9 cellular contexts compared by ENCODE assay signal in the genomic region with DNA sequence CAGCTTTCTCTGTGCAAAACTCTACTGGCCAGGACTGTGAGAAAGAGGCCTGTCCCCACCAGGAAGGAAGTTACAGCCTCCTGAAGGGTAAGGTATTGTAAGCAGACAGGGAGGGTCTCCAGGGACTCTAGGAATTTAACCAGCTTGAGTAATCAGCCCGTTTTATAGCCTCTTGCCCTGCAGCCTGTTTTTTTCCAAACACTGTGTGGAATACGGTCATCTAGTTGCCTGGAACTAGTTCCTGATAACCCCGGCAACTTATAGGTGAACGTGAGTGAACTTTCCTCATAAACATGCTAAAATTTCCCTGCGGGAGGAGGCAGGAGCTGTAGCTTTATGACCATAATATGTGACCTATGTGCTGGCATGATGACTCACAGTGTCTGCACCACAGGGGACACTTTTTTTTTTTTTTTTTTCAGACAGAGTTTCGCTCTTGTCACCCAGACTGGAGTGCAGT.
DNase-seq lines count a peak whose midpoint lies in the region; ATAC-seq lines count a peak whose summit lies in the region.
"Had no signal": no experiment of that assay in that cellular context is flagged by ENCODE, and none has a peak within 500 bp of the region (broad histone marks: within the 10 kb centered on the region; RNA-seq: fewer than 3 reads in every experiment).

No MANE protein-coding gene starts in this region.

- H3K4me1 Mint-ChIP-seq in activated CD4-positive, alpha-beta T cell treated with anti-CD3 and anti-CD28 coated beads for 36 hours = no peaks in the 10 kb centered on the region

- H3K9me3 Mint-ChIP-seq in activated CD4-positive, alpha-beta T cell treated with anti-CD3 and anti-CD28 coated beads for 36 hours (ENCODE audit: low read depth) = peaks cover 7% of the 10 kb centered on the region

- intact Hi-C loops in activated CD4-positive, alpha-beta T cell treated with anti-CD3 and anti-CD28 coated beads for 36 hours (cut with DNase I, micrococcal nuclease) = no loop called here

- POLR2A ChIA-PET in activated CD4-positive, alpha-beta T cell treated with anti-CD3 and anti-CD28 coated beads for 36 hours (lab: Charles Lee) = no interaction called here

- DNase-seq in activated CD4-positive, alpha-beta T cell treated with anti-CD3 and anti-CD28 coated beads for 36 hours = peak; percentile 18
- DNase-seq in activated CD4-positive, alpha-beta T cell treated with anti-CD3 and anti-CD28 coated beads, Interleukin-2, amount 50 U/mL, for 48 hours = no peak
- DNase-seq in LoVo (ENCODE audit: low spot score) (peak; percentile 79), dermis microvascular lymphatic vessel endothelial cell (ENCODE audit: low read depth in 2 of 2) (peak; percentile 9 to 27), renal cortical epithelial cell (ENCODE audit: low read depth) (peak; percentile 53)

- H3K4me3 Mint-ChIP-seq in activated CD4-positive, alpha-beta T cell treated with anti-CD3 and anti-CD28 coated beads for 36 hours = no peak overlapping the region

- ATAC-seq in activated CD4-positive, alpha-beta T cell treated with anti-CD3 and anti-CD28 coated beads for 36 hours = peak; percentile 80
- no peak for ATAC-seq in GM21526 (IDR thresholded peaks at IDR 0.05; ENCODE audit: low FRiP score, unreplicated experiment)
- ATAC-seq in GM21447 (IDR thresholded peaks at IDR 0.05; ENCODE audit: unreplicated experiment) = no peak
- no peak for ATAC-seq in HG03025 (IDR thresholded peaks at IDR 0.05; ENCODE audit: low FRiP score, unreplicated experiment)
- ATAC-seq: esophagus mucosa had no signal

- H3K27ac Mint-ChIP-seq in activated CD4-positive, alpha-beta T cell treated with anti-CD3 and anti-CD28 coated beads for 36 hours = no peak overlapping the region

- CTCF ChIA-PET in activated CD4-positive, alpha-beta T cell treated with anti-CD3 and anti-CD28 coated beads for 36 hours (lab: Charles Lee) = no interaction called here

- H3K36me3 Mint-ChIP-seq in activated CD4-positive, alpha-beta T cell treated with anti-CD3 and anti-CD28 coated beads for 36 hours (ENCODE audit: low read depth) = no peaks in the 10 kb centered on the region

- peaks cover 3% of the 10 kb centered on the region for H3K27me3 Mint-ChIP-seq in activated CD4-positive, alpha-beta T cell treated with anti-CD3 and anti-CD28 coated beads for 36 hours

Comparison
In these comparisons a context has a peak if more than half of its experiments do, and no peak if none do; other contexts are left out.
1. DNase-seq: peak in activated CD4-positive, alpha-beta T cell treated with anti-CD3 and anti-CD28 coated beads for 36 hours (single experiment), LoVo (single experiment), dermis microvascular lymphatic vessel endothelial cell (2 of 2) and renal cortical epithelial cell (single experiment); none in activated CD4-positive, alpha-beta T cell treated with anti-CD3 and anti-CD28 coated beads, Interleukin-2, amount 50 U/mL, for 48 hours (0 of 2).